In genomic region chr10:45594276-45595157, GRCh38 we compare ENCODE assay signal across 8 cellular contexts.
DNase-seq lines count a peak whose midpoint lies in the region; TF ChIP-seq lines count a peak whose summit lies in the region.

No MANE protein-coding gene starts in this region.

- H3K36me3 Mint-ChIP-seq in activated naive CD4-positive, alpha-beta T cell treated with anti-CD3 and anti-CD28 coated beads for 36 hours (ENCODE audit: low read depth): peaks cover 4% of the 10 kb centered on the region

- H3K27me3 ChIP-seq in HAP-1 (ENCODE audit: low read depth): no peaks in the 10 kb centered on the region
- H3K27me3 ChIP-seq in SJCRH30: no peaks in the 10 kb centered on the region
- no peaks in the 10 kb centered on the region for H3K27me3 ChIP-seq in testis

- peaks cover 11% of the 10 kb centered on the region for H3K4me1 ChIP-seq in HAP-1
- H3K4me1 ChIP-seq in SJCRH30: no peaks in the 10 kb centered on the region
- H3K4me1 ChIP-seq in testis: peaks cover 9% of the 10 kb centered on the region

- H3K9me3 ChIP-seq in HAP-1 (no peaks in the 10 kb centered on the region), SJCRH30 (replicated peaks) (no peaks in the 10 kb centered on the region), testis (no peaks in the 10 kb centered on the region)

- peak; percentile 71 for DNase-seq in GF-D8 (lab: John Stamatoyannopoulos, UW)
- peak; percentile 87 to 94 for DNase-seq in HAP-1 (ENCODE audit: low spot score in 2 of 2)
- peak; percentile 89 for DNase-seq in M059J (ENCODE audit: low read depth)
- DNase-seq in SJCRH30: peak; percentile 82 to 83
- DNase-seq in activated naive CD4-positive, alpha-beta T cell treated with anti-CD3 and anti-CD28 coated beads for 36 hours: peak; percentile 87
- DNase-seq in glomerular endothelial cell (ENCODE audit: extremely low read depth, low read depth, low spot score): peak; percentile 16
- peak; percentile 84 for DNase-seq in occipital lobe (lab: John Stamatoyannopoulos, UW)
- peak; percentile 95 for DNase-seq in testis

- in situ Hi-C loops in HAP-1 (cut with MboI; ENCODE audit: low sequenced_read_pairs): no loop called here

- TF ChIP-seq POLR2A in testis (IDR thresholded peaks at IDR 0.05): peak; percentile 10

- H3K4me1 Mint-ChIP-seq in activated naive CD4-positive, alpha-beta T cell treated with anti-CD3 and anti-CD28 coated beads for 36 hours (ENCODE audit: low read depth): peaks cover 29% of the 10 kb centered on the region

- H3K27ac Mint-ChIP-seq in activated naive CD4-positive, alpha-beta T cell treated with anti-CD3 and anti-CD28 coated beads for 36 hours: peak overlapping the region; percentile 37

- intact Hi-C loops in activated naive CD4-positive, alpha-beta T cell treated with anti-CD3 and anti-CD28 coated beads for 36 hours (cut with micrococcal nuclease): loop anchor here (1.0 to 10.0 kb wide), 3 partner anchors 13 to 360 kb away; partner anchors contain the start of gene ZFAND4
- intact Hi-C loops in testis (cut with DNase I; ENCODE audit: low total_unique reads): no loop called here

- peaks cover 11% of the 10 kb centered on the region for H3K9me3 Mint-ChIP-seq in activated naive CD4-positive, alpha-beta T cell treated with anti-CD3 and anti-CD28 coated beads for 36 hours

- peak overlapping the region; percentile 77 for H3K4me3 Mint-ChIP-seq in activated naive CD4-positive, alpha-beta T cell treated with anti-CD3 and anti-CD28 coated beads for 36 hours

- CTCF ChIA-PET in activated naive CD4-positive, alpha-beta T cell treated with anti-CD3 and anti-CD28 coated beads for 36 hours (lab: Charles Lee): interaction anchor here (2.8 kb wide), 1 partner anchor 14 kb away, joined by 7 read pairs; no protein-coding TSS in a partner anchor

- H3K27me3 Mint-ChIP-seq in activated naive CD4-positive, alpha-beta T cell treated with anti-CD3 and anti-CD28 coated beads for 36 hours (ENCODE audit: low read depth): no peaks in the 10 kb centered on the region

- 1% methylated on average over 26 to 71 of the region's 88 CpGs for WGBS in testis, 2 donors

- H3K4me3 ChIP-seq in HAP-1: peak overlapping the region; percentile 66
- H3K4me3 ChIP-seq in SJCRH30: peak overlapping the region; percentile 79
- peak overlapping the region; percentile 81 to 84 for H3K4me3 ChIP-seq in testis

- no peaks in the 10 kb centered on the region for H3K36me3 ChIP-seq in HAP-1 (replicated peaks)
- H3K36me3 ChIP-seq in SJCRH30: no peaks in the 10 kb centered on the region
- H3K36me3 ChIP-seq in testis (ENCODE audit: low read depth, missing control alignments): no peaks in the 10 kb centered on the region

- TF ChIP-seq CTCF in testis (IDR thresholded peaks at IDR 0.05): peak in 1 of 3 experiments; percentile 25

- H3K27ac ChIP-seq in SJCRH30: no peak overlapping the region
- H3K27ac ChIP-seq in testis: peak overlapping the region; percentile 75 to 79

Comparison
In these comparisons a context has a peak if more than half of its experiments do, and no peak if none do; other contexts are left out.
1. DNase-seq: peak in every context shown above with its lines; median percentile 95 in testis; 90 in HAP-1; 89 in M059J; 87 in activated naive CD4-positive, alpha-beta T cell treated with anti-CD3 and anti-CD28 coated beads for 36 hours; 84 in occipital lobe; 82 in SJCRH30; 71 in GF-D8; 16 in glomerular endothelial cell.